ENCODE assay signal across 20 cellular contexts in genomic region chr12:132730353-132730752, GRCh38. TPM values are rescaled to one million over a fixed set of nuclear protein-coding genes. Genes with fewer than 3 reads are reported as not detected.
A peak's percentile ranks its signal among the peaks of the same experiment; 100 is the strongest.
DNase-seq lines count a peak whose midpoint lies in the region; ATAC-seq and TF ChIP-seq lines count a peak whose summit lies in the region.
"Had no signal": no experiment of that assay in that cellular context is flagged by ENCODE, and none has a peak within 500 bp of the region (broad histone marks: within the 10 kb centered on the region; RNA-seq: fewer than 3 reads in every experiment).

No MANE protein-coding gene starts in this region.

- H2BK12ac ChIP-seq in H9 (ENCODE audit: insufficient read length, low read depth, low read length) = no peak overlapping the region

- no peak overlapping the region for H4K5ac ChIP-seq in H9 (ENCODE audit: insufficient read length, low read depth, low read length)

- H3K23me2 ChIP-seq in H9 (ENCODE audit: insufficient read length, low read depth, low read length, poor library complexity, severe bottlenecking) = no peaks in the 10 kb centered on the region

- TF ChIP-seq CTCF in H9 (conservative IDR thresholded peaks at IDR 0.05) = no peak
- no peak for TF ChIP-seq CTCF in adrenal gland (IDR thresholded peaks at IDR 0.05)
- TF ChIP-seq CTCF in nephron progenitor cell (IDR thresholded peaks at IDR 0.05) = no peak

- H3K27ac ChIP-seq in H9 (ENCODE audit: insufficient read length, low read depth, low read length) (no peak overlapping the region), adrenal gland (peak overlapping the region in 3 of 5 donors; percentile 42 to 84 (median 62))
- H3K27ac ChIP-seq: upper lobe of right lung had no signal

- H4K20me1 ChIP-seq in H9 (ENCODE audit: control insufficient read depth, insufficient read depth, insufficient read length) = no peaks in the 10 kb centered on the region

- H3K4me3 ChIP-seq in adrenal gland = no peak overlapping the region
- H3K4me3 ChIP-seq: upper lobe of right lung had no signal

- no peak overlapping the region for H3K9ac ChIP-seq in H9 (ENCODE audit: extremely low read depth, insufficient read length, low read length)

- peak overlapping the region; percentile 58 for H3K27ac Mint-ChIP-seq in activated CD8-positive, alpha-beta memory T cell treated with anti-CD3 and anti-CD28 coated beads, Interleukin-2, amount 10 ng/mL, durations not matched to agents 7 days and 5 days
- peak overlapping the region in 2 of 3 experiments; percentile 63 to 72; a peak in 2 of 7 replicates for H3K27ac Mint-ChIP-seq in H9
- peak overlapping the region; percentile 96 for H3K27ac Mint-ChIP-seq in nephron progenitor cell
- H3K27ac Mint-ChIP-seq: activated CD4-positive, alpha-beta T cell treated with anti-CD3 and anti-CD28 coated beads for 36 hours; activated T-helper 2 cell treated with anti-CD3 and anti-CD28 coated beads, Interferon-gamma antibody, Interleukin-2, Interleukin-4, amounts not matched to agents 10 μg/mL and 5 μg/mL and 100 μg/mL, durations not matched to agents 14 hours and 24 hours and 36 hours; nephron had no signal

- no peak overlapping the region for H2BK120ac ChIP-seq in H9 (ENCODE audit: low read depth, low read length, poor library complexity, severe bottlenecking)

- H3K79me1 ChIP-seq in H9 (ENCODE audit: insufficient read depth, low read depth, low read length, poor library complexity, severe bottlenecking) = no peaks in the 10 kb centered on the region

- H3K18ac ChIP-seq in H9 (ENCODE audit: insufficient read length, low read depth, low read length) = no peak overlapping the region

- H3K4me3 Mint-ChIP-seq in activated CD8-positive, alpha-beta memory T cell treated with anti-CD3 and anti-CD28 coated beads, Interleukin-2, amount 10 ng/mL, durations not matched to agents 7 days and 5 days = no peak overlapping the region
- H3K4me3 Mint-ChIP-seq in H9 (no peak overlapping the region), nephron progenitor cell (no peak overlapping the region)
- H3K4me3 Mint-ChIP-seq: activated CD4-positive, alpha-beta T cell treated with anti-CD3 and anti-CD28 coated beads for 36 hours; CD8-positive, alpha-beta memory T cell; nephron had no signal

- DNase-seq in activated CD8-positive, alpha-beta memory T cell treated with anti-CD3 and anti-CD28 coated beads, Interleukin-2, amount 10 ng/mL, durations not matched to agents 7 days and 5 days = no peak
- DNase-seq in activated CD8-positive, alpha-beta memory T cell treated with anti-CD3 and anti-CD28 coated beads, Interleukin-2, amount 50 U/mL, for 4 hours = no peak
- DNase-seq in H9 (no peak), adrenal gland (no peak), nephron progenitor cell (no peak), NCI-H2196 (lab: John Stamatoyannopoulos, UW; ENCODE audit: unreplicated experiment) (no peak), mucosa of gallbladder (ENCODE audit: low spot score) (no peak)
- no peak for DNase-seq in stimulated activated naive CD4-positive, alpha-beta T cell treated with Interleukin-2 at 50 U/mL for 16 hours (lab: John Stamatoyannopoulos, UW)
- DNase-seq: activated CD4-positive, alpha-beta T cell treated with anti-CD3 and anti-CD28 coated beads for 36 hours; amniotic stem cell; CD8-positive, alpha-beta memory T cell; GF-D8; NCI-H1417 treated with DMSO at 0.1 percent for 48 hours; OCI-M1; SHP77 treated with DMSO at 0.1 percent for 48 hours; T-helper 1 cell; upper lobe of right lung had no signal

- no peak overlapping the region for H2AK5ac ChIP-seq in H9 (ENCODE audit: insufficient read length, low read length)

- H3K4ac ChIP-seq in H9 (ENCODE audit: low read depth, low read length) = no peak overlapping the region

- H3K27me3 Mint-ChIP-seq in activated CD8-positive, alpha-beta memory T cell treated with anti-CD3 and anti-CD28 coated beads, Interleukin-2, amount 10 ng/mL, durations not matched to agents 7 days and 5 days = no peaks in the 10 kb centered on the region
- H3K27me3 Mint-ChIP-seq in H9 (ENCODE audit: low read depth) (no peaks in the 10 kb centered on the region), nephron progenitor cell (ENCODE audit: low read depth, poor library complexity) (no peaks in the 10 kb centered on the region)
- H3K27me3 Mint-ChIP-seq: activated CD4-positive, alpha-beta T cell treated with anti-CD3 and anti-CD28 coated beads for 36 hours; CD8-positive, alpha-beta memory T cell had no signal

- TF ChIP-seq POLR2A in adrenal gland (IDR thresholded peaks at IDR 0.05) = no peak

- H3K56ac ChIP-seq in H9 (ENCODE audit: insufficient read length, low read depth, low read length) = no peak overlapping the region

- H3K9me3 ChIP-seq in H9 (ENCODE audit: control insufficient read depth, low read depth, low read length) (no peaks in the 10 kb centered on the region), adrenal gland (replicated peaks in 1 of 3) (no peaks in the 10 kb centered on the region)
- H3K9me3 ChIP-seq: upper lobe of right lung had no signal

- H3K4me2 ChIP-seq in H9 (ENCODE audit: insufficient read depth, insufficient read length, low read length) = no peak overlapping the region

- intact Hi-C loops in adrenal gland (cut with DNase I) = no loop called here

- H3K9me3 Mint-ChIP-seq in activated CD8-positive, alpha-beta memory T cell treated with anti-CD3 and anti-CD28 coated beads, Interleukin-2, amount 10 ng/mL, durations not matched to agents 7 days and 5 days (ENCODE audit: low read depth) = peaks cover 2% of the 10 kb centered on the region
- H3K9me3 Mint-ChIP-seq in H9 = peaks cover 13 to 16% of the 10 kb centered on the region in 2 experiments
- peaks cover 13% of the 10 kb centered on the region for H3K9me3 Mint-ChIP-seq in nephron progenitor cell
- H3K9me3 Mint-ChIP-seq: activated T-helper 2 cell treated with anti-CD3 and anti-CD28 coated beads, Interferon-gamma antibody, Interleukin-2, Interleukin-4, amounts not matched to agents 10 μg/mL and 5 μg/mL and 100 μg/mL, durations not matched to agents 14 hours and 24 hours and 36 hours; CD8-positive, alpha-beta memory T cell; nephron had no signal

- H3K4me1 ChIP-seq in H9 (ENCODE audit: insufficient read depth, low read length) = no peaks in the 10 kb centered on the region
- H3K4me1 ChIP-seq in adrenal gland (replicated peaks in 1 of 2) = peaks cover 5% of the 10 kb centered on the region in 2 donors
- H3K4me1 ChIP-seq: upper lobe of right lung had no signal

- H2BK5ac ChIP-seq in H9 (ENCODE audit: insufficient read length, low read length) = no peak overlapping the region

- H3K27me3 ChIP-seq in H9 (ENCODE audit: insufficient read depth, low read length) (no peaks in the 10 kb centered on the region), adrenal gland (no peaks in the 10 kb centered on the region)
- H3K27me3 ChIP-seq: upper lobe of right lung had no signal

- no peak overlapping the region for H2BK15ac ChIP-seq in H9 (ENCODE audit: low read depth, low read length)

- no peak overlapping the region for H3K14ac ChIP-seq in H9 (ENCODE audit: insufficient read depth, low read length)

- no peak overlapping the region for H2AFZ ChIP-seq in H9 (ENCODE audit: low read length)

- H3K36me3 Mint-ChIP-seq in activated CD8-positive, alpha-beta memory T cell treated with anti-CD3 and anti-CD28 coated beads, Interleukin-2, amount 10 ng/mL, durations not matched to agents 7 days and 5 days = peaks cover 83% of the 10 kb centered on the region
- H3K36me3 Mint-ChIP-seq in H9 (ENCODE audit: insufficient read depth in 1 of 3, low read depth in 3 of 3) (peaks cover 84 to 98% (median 95%) of the 10 kb centered on the region in 3 experiments), nephron progenitor cell (ENCODE audit: low read depth) (peaks cover 94% of the 10 kb centered on the region)

- H3K36me3 ChIP-seq in adrenal gland (replicated peaks in 1 of 2) = peaks cover 0 to 77% of the 10 kb centered on the region in 2 donors

- H3K4me1 Mint-ChIP-seq in activated CD8-positive, alpha-beta memory T cell treated with anti-CD3 and anti-CD28 coated beads, Interleukin-2, amount 10 ng/mL, durations not matched to agents 7 days and 5 days = no peaks in the 10 kb centered on the region
- H3K4me1 Mint-ChIP-seq in H9 (no peaks in the 10 kb centered on the region), nephron progenitor cell (no peaks in the 10 kb centered on the region)
- H3K4me1 Mint-ChIP-seq: activated CD4-positive, alpha-beta T cell treated with anti-CD3 and anti-CD28 coated beads for 36 hours; CD8-positive, alpha-beta memory T cell; nephron had no signal

- no peak overlapping the region for H2BK20ac ChIP-seq in H9 (ENCODE audit: low read depth, low read length, poor library complexity, severe bottlenecking)

- no peak overlapping the region for H4K91ac ChIP-seq in H9 (ENCODE audit: insufficient read length, low read depth, low read length)

- H3K79me2 ChIP-seq in H9 (ENCODE audit: insufficient read depth, low read length) = no peaks in the 10 kb centered on the region

- H3K23ac ChIP-seq in H9 (ENCODE audit: insufficient read length, low read depth, low read length) = no peak overlapping the region

- no peak overlapping the region for H3T11ph ChIP-seq in H9 (ENCODE audit: low read length)

- H4K8ac ChIP-seq in H9 (replicated peaks; ENCODE audit: insufficient read length, low read depth, low read length) = no peak overlapping the region

- CTCF ChIA-PET in activated CD8-positive, alpha-beta memory T cell treated with anti-CD3 and anti-CD28 coated beads, Interleukin-2, amount 10 ng/mL, durations not matched to agents 7 days and 5 days (lab: Charles Lee) = no interaction called here

- no peak for ATAC-seq in activated CD8-positive, alpha-beta memory T cell treated with anti-CD3 and anti-CD28 coated beads, Interleukin-2, amount 10 ng/mL, durations not matched to agents 7 days and 5 days
- ATAC-seq: activated CD4-positive, alpha-beta T cell treated with anti-CD3 and anti-CD28 coated beads for 36 hours; sciatic nerve; upper lobe of right lung had no signal

- no CpG with 5 or more reads among the region's 11 CpGs for whole genome bisulfite sequencing in H9 (ENCODE audit: extremely low coverage, insufficient read length, low lambda C conversion rate)
- 68 to 96% (median 85%) methylated on average over 8 to 11 of the region's 11 CpGs for WGBS in adrenal gland, 4 donors

RNA-seq across cellular contexts. Expression of gene PGAM5, which starts 19.7 kb away (rescaled TPM):
- 10 to 100 TPM; 59.6 to 70.1 TPM for total RNA-seq in activated CD8-positive, alpha-beta memory T cell treated with anti-CD3 and anti-CD28 coated beads, Interleukin-2, amount 10 ng/mL, durations not matched to agents 7 days and 5 days
- total RNA-seq in H9 (2021) (112 and 118 TPM in 2 replicates), adrenal gland (10 to 100 TPM; 23.8 to 53.6 (median 36.8) TPM), mucosa of gallbladder (31.3 TPM)
- 10 to 100 TPM; 12.7 to 29.9 (median 16.7) TPM for polyA plus RNA-seq in adrenal gland

RNA-seq across cellular contexts. Expression of gene ANKLE2, which starts 31.3 kb away (rescaled TPM):
- total RNA-seq in activated CD8-positive, alpha-beta memory T cell treated with anti-CD3 and anti-CD28 coated beads, Interleukin-2, amount 10 ng/mL, durations not matched to agents 7 days and 5 days = 100 to 1,000 TPM; 105 to 106 TPM
- 73.9 and 80.3 TPM in 2 replicates for total RNA-seq in H9 (2021)
- 10 to 100 TPM; 43.6 to 76.1 (median 60.3) TPM for total RNA-seq in adrenal gland
- polyA plus RNA-seq in adrenal gland = 10 to 100 TPM; 53.3 to 70.5 (median 56.6) TPM
- total RNA-seq in mucosa of gallbladder = 40.3 TPM

RNA-seq across cellular contexts. Expression of gene PXMP2, which starts 43.0 kb away (rescaled TPM):
- 10 to 100 TPM; 23.3 to 26.0 TPM for total RNA-seq in activated CD8-positive, alpha-beta memory T cell treated with anti-CD3 and anti-CD28 coated beads, Interleukin-2, amount 10 ng/mL, durations not matched to agents 7 days and 5 days
- total RNA-seq in H9 (2021) (17.7 and 17.8 TPM in 2 replicates), adrenal gland (10 to 100 TPM; 12.6 to 51.7 (median 24.6) TPM), mucosa of gallbladder (89.8 TPM)
- polyA plus RNA-seq in adrenal gland = 1 to 10 TPM; 8.2 to 9.0 (median 8.6) TPM

RNA-seq across cellular contexts. Expression of gene POLE, which starts 43.2 kb away (rescaled TPM):
- total RNA-seq in activated CD8-positive, alpha-beta memory T cell treated with anti-CD3 and anti-CD28 coated beads, Interleukin-2, amount 10 ng/mL, durations not matched to agents 7 days and 5 days = 100 to 1,000 TPM; 170 to 221 TPM
- total RNA-seq in H9 (2021) (131 and 147 TPM in 2 replicates), adrenal gland (10 to 100 TPM in 5 of 8 donors, 1 to 10 TPM in 3; 4.7 to 28.6 (median 16.1) TPM), mucosa of gallbladder (40.4 TPM)
- 10 to 100 TPM in 2 of 3 donors, 1 to 10 TPM in 1; 4.0 to 43.2 (median 29.9) TPM for polyA plus RNA-seq in adrenal gland
